1 cellular context compared by ENCODE assay signal in the genomic region with DNA sequence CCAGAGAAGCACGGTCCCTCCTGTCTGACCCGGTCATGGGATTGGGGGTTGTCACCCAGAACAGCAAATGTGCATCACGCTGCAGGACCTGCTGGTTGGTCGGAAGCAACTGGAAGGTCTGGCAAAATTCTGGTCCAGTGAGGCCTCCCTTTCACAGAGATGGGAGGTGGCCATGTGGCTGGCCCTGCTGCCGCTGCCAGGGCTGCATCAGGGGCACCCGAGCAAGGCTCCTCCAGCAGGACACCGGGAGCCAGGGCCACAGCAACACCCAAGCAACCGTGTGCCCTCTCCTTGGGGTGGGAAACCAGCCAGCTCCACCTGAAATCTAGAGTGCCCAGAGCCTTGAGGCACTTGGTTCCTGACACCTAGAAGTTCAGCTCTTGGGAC.
TF ChIP-seq lines count a peak whose summit lies in the region.

No MANE protein-coding gene starts in this region.

TF ChIP-seq in IMR-90, 13 proteins besides CTCF, POLR2A, EP300 and RAD21 (continued from another document):
- no peak for TF ChIP-seq BHLHE40 (IDR thresholded peaks at IDR 0.05; ENCODE audit: low read depth, low read length)
TF ChIP-seq in IMR-90: peak in this region for 0.
